In genomic region chr4:7233601-7234000, GRCh38 we compare ENCODE assay signal across 34 cellular contexts. TPM values are rescaled to one million over a fixed set of nuclear protein-coding genes. Genes with fewer than 3 reads are reported as not detected.
"Had no signal": no experiment of that assay in that cellular context is flagged by ENCODE, and none has a peak within 500 bp of the region (broad histone marks: within the 10 kb centered on the region; RNA-seq: fewer than 3 reads in every experiment).

No MANE protein-coding gene starts in this region.

- H3K4me3 ChIP-seq: adrenal gland, body of pancreas, breast epithelium had no signal

- H3K4me1 ChIP-seq: adrenal gland, body of pancreas, breast epithelium had no signal

- DNase-seq: activated CD4-positive, alpha-beta memory T cell treated with anti-CD3 and anti-CD28 coated beads, Interleukin-2, amount 10 ng/mL, durations not matched to agents 7 days and 5 days; activated CD4-positive, alpha-beta T cell treated with anti-CD3 and anti-CD28 coated beads for 1 hour; activated CD4-positive, alpha-beta T cell treated with anti-CD3 and anti-CD28 coated beads for 36 hours; activated CD4-positive, alpha-beta T cell treated with anti-CD3 and anti-CD28 coated beads for 48 hours; activated CD4-positive, alpha-beta T cell treated with anti-CD3 and anti-CD28 coated beads, Interleukin-2, amount 10 ng/mL, durations not matched to agents 7 days and 5 days; activated CD4-positive, alpha-beta T cell treated with anti-CD3 and anti-CD28 coated beads, Interleukin-2, amount 50 U/mL, for 48 hours; activated CD4-positive, CD25-positive, alpha-beta regulatory T cell; activated CD8-positive, alpha-beta memory T cell treated with anti-CD3 and anti-CD28 coated beads for 24 hours; activated CD8-positive, alpha-beta memory T cell treated with anti-CD3 and anti-CD28 coated beads, Interleukin-2, amount 10 ng/mL, durations not matched to agents 7 days and 5 days; activated CD8-positive, alpha-beta memory T cell treated with anti-CD3 and anti-CD28 coated beads, Interleukin-2, amount 50 U/mL, for 48 hours; activated CD8-positive, alpha-beta T cell treated with anti-CD3 and anti-CD28 coated beads, Interleukin-2, amount 10 ng/mL, durations not matched to agents 7 days and 5 days; activated effector memory CD4-positive, alpha-beta T cell treated with Interleukin-2 at 50 U/mL for 16 hours; activated gamma-delta T cell; activated naive CD4-positive, alpha-beta T cell treated with anti-CD3 and anti-CD28 coated beads, Interleukin-2, amount 50 U/mL, for 16 hours; activated naive CD4-positive, alpha-beta T cell treated with Interleukin-2 at 50 U/mL for 16 hours; activated naive CD8-positive, alpha-beta T cell treated with anti-CD3 and anti-CD28 coated beads for 36 hours; activated T-cell treated with anti-CD3 and anti-CD28 coated beads, Interleukin-2, amount 50 U/mL, for 24 hours; activated T-cell treated with anti-CD3 and anti-CD28 coated beads, Interleukin-2, amount 50 U/mL, for 48 hours; adrenal gland; amniotic stem cell; aorta; body of pancreas; brain microvascular endothelial cell; central memory CD4-positive, alpha-beta T cell; T-helper 1 cell; T-helper 2 cell; T-helper 9 cell; WERI-Rb-1 had no signal

- ATAC-seq: activated CD4-positive, alpha-beta T cell treated with anti-CD3 and anti-CD28 coated beads for 36 hours; activated CD4-positive, CD25-positive, alpha-beta regulatory T cell treated with anti-CD3 and anti-CD28 coated beads, Interleukin-2, amount 50 U/mL, for 24 hours; activated CD8-positive, alpha-beta T cell treated with anti-CD3 and anti-CD28 coated beads, Interleukin-2, amount 10 ng/mL, durations not matched to agents 7 days and 5 days; activated naive CD4-positive, alpha-beta T cell treated with anti-CD3 and anti-CD28 coated beads, Interleukin-2, amount 50 U/mL, for 72 hours; body of pancreas; WTC11 had no signal

- H3K27me3 ChIP-seq: adrenal gland, body of pancreas, brain microvascular endothelial cell, breast epithelium had no signal

- H3K36me3 ChIP-seq: adrenal gland, brain microvascular endothelial cell, breast epithelium had no signal

- H3K27ac ChIP-seq: adrenal gland, body of pancreas, brain microvascular endothelial cell, breast epithelium, WERI-Rb-1 had no signal

- H3K9me3 ChIP-seq: adrenal gland had no signal

- FAIRE-seq: astrocyte, TTC549 had no signal

RNA-seq across cellular contexts. Expression of gene SORCS2, which starts 41.3 kb away (rescaled TPM):
- total RNA-seq: activated CD4-positive, alpha-beta T cell treated with anti-CD3 and anti-CD28 coated beads, Interleukin-2, amount 10 ng/mL, durations not matched to agents 7 days and 5 days; activated CD8-positive, alpha-beta T cell treated with anti-CD3 and anti-CD28 coated beads, Interleukin-2, amount 10 ng/mL, durations not matched to agents 7 days and 5 days; activated naive CD8-positive, alpha-beta T cell treated with anti-CD3 and anti-CD28 coated beads for 36 hours had no signal
